ENCODE assay signal across 18 cellular contexts in the genomic region with DNA sequence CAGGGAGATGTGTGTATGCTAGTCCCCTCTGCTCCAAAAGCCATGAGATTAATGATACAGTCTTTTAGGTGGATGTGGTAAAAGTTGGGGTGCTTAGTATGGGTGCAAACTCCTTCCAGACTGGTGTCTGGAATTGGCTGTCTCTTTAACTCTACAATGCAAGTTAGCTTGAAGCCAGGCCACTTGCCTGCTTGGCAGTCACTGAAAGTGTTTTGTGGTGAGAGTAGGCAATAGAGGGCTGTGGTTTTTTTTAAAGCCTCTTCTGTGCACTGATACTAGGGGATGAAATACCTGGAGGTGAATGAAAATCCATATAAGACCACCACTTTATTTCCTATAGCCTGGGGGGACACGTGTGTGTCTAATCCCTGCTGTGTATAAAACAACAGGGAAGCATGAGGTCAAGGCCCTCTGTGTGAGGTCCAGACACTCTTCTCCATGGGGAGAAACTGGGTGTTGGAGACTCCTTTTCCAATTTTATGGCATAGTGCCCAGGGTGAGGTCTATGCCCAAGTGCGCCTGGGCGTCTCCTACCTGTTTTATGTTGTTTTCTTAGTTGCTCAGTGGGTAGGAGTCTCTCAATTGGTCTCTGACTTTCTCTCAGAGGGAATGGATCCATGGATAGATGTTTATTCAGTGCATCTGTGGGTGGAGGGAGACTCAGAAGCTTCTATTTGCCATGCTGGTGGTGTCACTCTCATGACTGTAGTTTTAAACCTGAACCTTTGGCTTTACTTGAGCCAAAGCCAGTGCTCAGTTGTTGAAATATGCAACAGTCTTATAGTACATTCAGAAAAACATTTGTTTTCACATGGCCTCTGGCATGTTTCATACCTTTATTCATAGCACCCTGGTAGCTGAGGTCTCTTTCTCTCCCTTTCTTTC.
"Had no signal": no experiment of that assay in that cellular context is flagged by ENCODE, and none has a peak within 500 bp of the region (broad histone marks: within the 10 kb centered on the region; RNA-seq: fewer than 3 reads in every experiment).

No MANE protein-coding gene starts in this region.

- H3K36me3 ChIP-seq: esophagus muscularis mucosa, left ventricle myocardium inferior, neutrophil, tibial artery had no signal

- H3K4me2 ChIP-seq: hepatocyte had no signal

- DNase-seq: activated B cell treated with CpG ODN at 0.5 μM for 24 hours; activated CD4-positive, alpha-beta T cell treated with anti-CD3 and anti-CD28 coated beads for 48 hours; activated CD8-positive, alpha-beta T cell treated with anti-CD3 and anti-CD28 coated beads for 36 hours; activated gamma-delta T cell; activated T-cell treated with anti-CD3 and anti-CD28 coated beads, Interleukin-2, amount 50 U/mL, for 48 hours; amniotic stem cell; effector CD4-positive, alpha-beta T cell; islet precursor cell; left ventricle myocardium inferior; naive thymus-derived CD4-positive, alpha-beta T cell; retina; stimulated activated CD4-positive, alpha-beta T cell treated with anti-CD3 and anti-CD28 coated beads, Interleukin-2, amount 100 ng/mL, for 48 hours; stimulated activated naive CD4-positive, alpha-beta T cell; tibial artery had no signal

- H2AFZ ChIP-seq: hepatocyte had no signal

- H3K4me1 ChIP-seq: esophagus muscularis mucosa, left ventricle myocardium inferior, tibial artery had no signal

- H3K79me2 ChIP-seq: hepatocyte had no signal

- H3K4me3 ChIP-seq: coronary artery, esophagus muscularis mucosa, hepatocyte, left ventricle myocardium inferior, tibial artery had no signal

- H3K9me3 ChIP-seq: neutrophil, tibial artery had no signal

- H3K27me3 ChIP-seq: esophagus muscularis mucosa, hepatocyte, neutrophil, tibial artery had no signal

- H3K27ac ChIP-seq: coronary artery, esophagus muscularis mucosa, hepatocyte, left ventricle myocardium inferior, neutrophil, tibial artery had no signal
